Comparison of ENCODE assay signal across 30 cellular contexts in the genomic region with DNA sequence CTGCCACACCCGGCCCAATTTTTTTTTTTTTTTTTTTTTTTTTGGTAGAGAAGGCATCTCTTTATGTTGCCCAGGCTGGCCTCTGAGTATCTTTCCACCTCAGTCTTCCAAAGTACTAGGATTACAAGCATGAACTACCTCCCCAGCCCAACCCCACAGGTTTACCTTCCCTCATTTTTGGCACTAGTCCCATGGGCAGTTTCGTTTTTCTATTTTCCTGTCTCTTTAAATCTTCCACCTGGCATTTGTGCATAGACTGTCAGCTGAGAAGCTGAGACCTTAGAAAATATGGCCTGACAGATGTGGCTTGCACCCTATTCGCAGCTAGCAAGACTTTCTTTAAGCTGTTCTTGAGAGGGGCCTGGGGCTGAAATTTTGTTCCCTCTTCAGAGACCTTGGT.
"Had no signal": no experiment of that assay in that cellular context is flagged by ENCODE, and none has a peak within 500 bp of the region (broad histone marks: within the 10 kb centered on the region; RNA-seq: fewer than 3 reads in every experiment).

No MANE protein-coding gene starts in this region.

- H3K27ac Mint-ChIP-seq: activated CD4-positive, alpha-beta memory T cell treated with anti-CD3 and anti-CD28 coated beads, Interleukin-2, amount 10 ng/mL, durations not matched to agents 7 days and 5 days; activated CD8-positive, alpha-beta memory T cell treated with anti-CD3 and anti-CD28 coated beads, Interleukin-2, amount 10 ng/mL, durations not matched to agents 7 days and 5 days; activated naive CD4-positive, alpha-beta T cell treated with anti-CD3 and anti-CD28 coated beads, Interleukin-2, amount 50 U/mL, for 24 hours; activated naive CD8-positive, alpha-beta T cell treated with anti-CD3 and anti-CD28 coated beads, Interleukin-2, amount 10 ng/mL, durations not matched to agents 7 days and 5 days; activated T-helper 2 cell treated with anti-CD3 and anti-CD28 coated beads, Interferon-gamma antibody, Interleukin-2, Interleukin-4, amounts not matched to agents 10 μg/mL and 5 μg/mL and 100 μg/mL, durations not matched to agents 14 hours and 24 hours and 36 hours had no signal

- H3K27ac ChIP-seq: ascending aorta, breast epithelium, RWPE1, WERI-Rb-1 had no signal

- ATAC-seq: activated CD8-positive, alpha-beta memory T cell treated with anti-CD3 and anti-CD28 coated beads, Interleukin-2, amount 10 ng/mL, durations not matched to agents 7 days and 5 days; Panc1; Right ventricle myocardium inferior had no signal

- H3K27me3 ChIP-seq: ascending aorta, breast epithelium had no signal

- DNase-seq: activated CD4-positive, alpha-beta memory T cell treated with anti-CD3 and anti-CD28 coated beads, Interleukin-2, amount 10 ng/mL, durations not matched to agents 7 days and 5 days; activated CD4-positive, alpha-beta T cell treated with anti-CD3 and anti-CD28 coated beads for 1 hour; activated CD4-positive, alpha-beta T cell treated with anti-CD3 and anti-CD28 coated beads for 48 hours; activated CD4-positive, CD25-positive, alpha-beta regulatory T cell; activated CD8-positive, alpha-beta memory T cell treated with anti-CD3 and anti-CD28 coated beads for 24 hours; activated CD8-positive, alpha-beta memory T cell treated with anti-CD3 and anti-CD28 coated beads, Interleukin-2, amount 10 ng/mL, durations not matched to agents 7 days and 5 days; activated CD8-positive, alpha-beta memory T cell treated with anti-CD3 and anti-CD28 coated beads, Interleukin-2, amount 50 U/mL, for 48 hours; activated gamma-delta T cell; activated naive CD4-positive, alpha-beta T cell treated with Interleukin-2 at 50 U/mL for 16 hours; activated naive CD8-positive, alpha-beta T cell treated with anti-CD3 and anti-CD28 coated beads, Interleukin-2, amount 10 ng/mL, durations not matched to agents 7 days and 5 days; amygdala; Karpas-422; KBM-7; NCI-H1105; NCI-H1417 treated with DMSO at 0.1 percent for 48 hours; NCI-H187 treated with DMSO at 0.1 percent for 48 hours; NCI-H2107; NCI-H510A; NCI-H526; NCI-H774; SIG-M5; T1000; WERI-Rb-1 had no signal

- H3K9me3 Mint-ChIP-seq: activated CD4-positive, alpha-beta memory T cell treated with anti-CD3 and anti-CD28 coated beads, Interleukin-2, amount 10 ng/mL, durations not matched to agents 7 days and 5 days; activated naive CD4-positive, alpha-beta T cell treated with anti-CD3 and anti-CD28 coated beads, Interleukin-2, amount 50 U/mL, for 24 hours; activated naive CD8-positive, alpha-beta T cell treated with anti-CD3 and anti-CD28 coated beads, Interleukin-2, amount 10 ng/mL, durations not matched to agents 7 days and 5 days; activated T-helper 2 cell treated with anti-CD3 and anti-CD28 coated beads, Interferon-gamma antibody, Interleukin-2, Interleukin-4, amounts not matched to agents 10 μg/mL and 5 μg/mL and 100 μg/mL, durations not matched to agents 14 hours and 24 hours and 36 hours had no signal

- H3K9me3 ChIP-seq: ascending aorta, breast epithelium had no signal

- H3K27me3 Mint-ChIP-seq: activated CD4-positive, alpha-beta memory T cell treated with anti-CD3 and anti-CD28 coated beads, Interleukin-2, amount 10 ng/mL, durations not matched to agents 7 days and 5 days; activated CD8-positive, alpha-beta memory T cell treated with anti-CD3 and anti-CD28 coated beads, Interleukin-2, amount 10 ng/mL, durations not matched to agents 7 days and 5 days; activated naive CD4-positive, alpha-beta T cell treated with anti-CD3 and anti-CD28 coated beads, Interleukin-2, amount 50 U/mL, for 24 hours; activated naive CD8-positive, alpha-beta T cell treated with anti-CD3 and anti-CD28 coated beads, Interleukin-2, amount 10 ng/mL, durations not matched to agents 7 days and 5 days had no signal

- H3K4me1 ChIP-seq: ascending aorta had no signal

- H3K4me3 Mint-ChIP-seq: activated CD4-positive, alpha-beta memory T cell treated with anti-CD3 and anti-CD28 coated beads, Interleukin-2, amount 10 ng/mL, durations not matched to agents 7 days and 5 days; activated CD8-positive, alpha-beta memory T cell treated with anti-CD3 and anti-CD28 coated beads, Interleukin-2, amount 10 ng/mL, durations not matched to agents 7 days and 5 days; activated naive CD4-positive, alpha-beta T cell treated with anti-CD3 and anti-CD28 coated beads, Interleukin-2, amount 50 U/mL, for 24 hours; activated naive CD8-positive, alpha-beta T cell treated with anti-CD3 and anti-CD28 coated beads, Interleukin-2, amount 10 ng/mL, durations not matched to agents 7 days and 5 days had no signal

- H3K36me3 ChIP-seq: breast epithelium had no signal

- H3K4me3 ChIP-seq: ascending aorta, breast epithelium had no signal
